In genomic region chr11:112073941-112074811, GRCh38 we compare ENCODE assay signal across 8 cellular contexts. TPM values are rescaled to one million over a fixed set of nuclear protein-coding genes. Genes with fewer than 3 reads are reported as not detected.
DNase-seq lines count a peak whose midpoint lies in the region; ATAC-seq and TF ChIP-seq lines count a peak whose summit lies in the region.

NKAPD1 (plus strand) TSS chr11:112074299; CDS start chr11:112075575, 1,276 bp downstream.
PIH1D2 (minus strand) TSS chr11:112074017; CDS start chr11:112073174, 843 bp downstream.

- H3F3A ChIP-seq in OCI-LY1 (ENCODE audit: insufficient read depth, low read length), result no peaks in the 10 kb centered on the region

- no peaks in the 10 kb centered on the region for H3K9me3 ChIP-seq in HUES6 (ENCODE audit: control insufficient read depth, insufficient read depth, low read depth, low read length)
- no peaks in the 10 kb centered on the region for H3K9me3 ChIP-seq in OCI-LY1 (ENCODE audit: low read length)

- H3K4me3 ChIP-seq in HUES6 (ENCODE audit: low read depth, low read length), result peak within 1 kb of the TSS; percentile 84
- H3K4me3 ChIP-seq in OCI-LY1 (ENCODE audit: low read depth, low read length, poor library complexity, severe bottlenecking), result peak within 1 kb of the TSS; percentile 84
- H3K4me3 ChIP-seq in epithelial cell of proximal tubule (ENCODE audit: low read depth, low read length), result peak within 1 kb of the TSS; percentile 98

- no peaks in the 10 kb centered on the region for H3K27me3 ChIP-seq in HUES6 (ENCODE audit: control insufficient read depth, insufficient read depth, low read length)
- no peaks in the 10 kb centered on the region for H3K27me3 ChIP-seq in OCI-LY1 (ENCODE audit: insufficient read depth, low read length)

- H3K9ac ChIP-seq in HUES6 (ENCODE audit: low read length) (peak within 1 kb of the TSS; percentile 95), OCI-LY1 (ENCODE audit: low read length) (peak within 1 kb of the TSS; percentile 87)

- no peaks in the 10 kb centered on the region for H3K9me2 ChIP-seq in OCI-LY1 (ENCODE audit: low read depth, low read length)

- no peak for TF ChIP-seq CTCF in OCI-LY1 (IDR thresholded peaks at IDR 0.05; ENCODE audit: low read length)
- TF ChIP-seq CTCF in epithelial cell of proximal tubule (conservative IDR thresholded peaks at IDR 0.05; ENCODE audit: low read depth, low read length), result peak; percentile 7

- H3K79me2 ChIP-seq in OCI-LY1 (ENCODE audit: insufficient read depth, low read length), result peaks cover 14% of the 10 kb centered on the region

- peaks cover 4% of the 10 kb centered on the region; the same call in 1 of the 2 replicates for H3K4me1 ChIP-seq in HUES6 (ENCODE audit: control insufficient read depth, insufficient read depth, low read length)
- H3K4me1 ChIP-seq in OCI-LY1 (ENCODE audit: insufficient read depth, low read length, severe bottlenecking), result peaks cover 23% of the 10 kb centered on the region

- no peaks in the 10 kb centered on the region for H4K20me1 ChIP-seq in OCI-LY1 (ENCODE audit: insufficient read depth, low read length)

- peak within 1 kb of the TSS; percentile 58 for H2AFZ ChIP-seq in OCI-LY1 (ENCODE audit: low read length)

- peak within 1 kb of the TSS; percentile 83 for H3K4me2 ChIP-seq in OCI-LY1 (ENCODE audit: low read length)

- H3K36me3 ChIP-seq in HUES6 (ENCODE audit: control insufficient read depth, insufficient read depth, low read length) (peaks cover 31% of the 10 kb centered on the region), OCI-LY1 (ENCODE audit: insufficient read depth, low read length) (peaks cover 35% of the 10 kb centered on the region)

- DNase-seq in D341Med (ENCODE audit: low spot score) (peak; percentile 85), activated T-cell treated with anti-CD3 and anti-CD28 coated beads for 24 hours (ENCODE audit: low read depth) (peak; percentile 75), epithelial cell of proximal tubule (ENCODE audit: low read depth) (peak; percentile 71), mucosa of gallbladder (ENCODE audit: low spot score) (peak; percentile 74)
- peak; percentile 64 for DNase-seq in stimulated activated CD8-positive, alpha-beta memory T cell treated with anti-CD3 and anti-CD28 coated beads, Interleukin-4, amount 100 ng/mL, for 24 hours (ENCODE audit: low read depth)

- H3K27ac ChIP-seq in HUES6 (ENCODE audit: low read depth, low read length) (peak within 1 kb of the TSS; percentile 98), OCI-LY1 (ENCODE audit: low read depth, low read length, poor library complexity, severe bottlenecking) (peak within 1 kb of the TSS; percentile 60)

- ATAC-seq in GM21423 (IDR thresholded peaks at IDR 0.05; ENCODE audit: unreplicated experiment), result peak; percentile 92

RNA-seq across cellular contexts. Expression of gene NKAPD1, which starts in this region (rescaled TPM):
- 11.9 and 20.3 TPM in 2 replicates for total RNA-seq in epithelial cell of proximal tubule
- total RNA-seq in mucosa of gallbladder, result 19.4 TPM

RNA-seq across cellular contexts. Expression of gene PIH1D2, which starts in this region (rescaled TPM):
- total RNA-seq in epithelial cell of proximal tubule (0.12 and 0.36 TPM in 2 replicates), mucosa of gallbladder (4.3 TPM)

Comparison
In these comparisons a context has a peak if more than half of its experiments do, and no peak if none do; other contexts are left out.
1. Peak in every context shown above with its lines: DNase-seq, ATAC-seq, H3K4me3 ChIP-seq and H3K27ac ChIP-seq.